ENCODE assay signal across 28 cellular contexts in genomic region chr3:156142649-156143048, GRCh38. TPM values are rescaled to one million over a fixed set of nuclear protein-coding genes. Genes with fewer than 3 reads are reported as not detected.
DNase-seq lines count a peak whose midpoint lies in the region; ATAC-seq and TF ChIP-seq lines count a peak whose summit lies in the region.
"Had no signal": no experiment of that assay in that cellular context is flagged by ENCODE, and none has a peak within 500 bp of the region (broad histone marks: within the 10 kb centered on the region; RNA-seq: fewer than 3 reads in every experiment).

No MANE protein-coding gene starts in this region.

- H3K36me3 Mint-ChIP-seq in GM23338 (ENCODE audit: low read depth), result no peaks in the 10 kb centered on the region
- H3K36me3 Mint-ChIP-seq in activated CD8-positive, alpha-beta T cell treated with anti-CD3 and anti-CD28 coated beads, Interleukin-2, amount 10 ng/mL, durations not matched to agents 7 days and 5 days (ENCODE audit: low read depth), result no peaks in the 10 kb centered on the region
- H3K36me3 Mint-ChIP-seq: brain; naive B cell; stimulated activated effector memory CD8-positive, alpha-beta T cell treated with anti-CD3 and anti-CD28 coated beads, Interleukin-12 subunit alpha, Interleukin-12 subunit beta, amount 100 ng/mL, for 72 hours had no signal

- intact Hi-C loops in testis (cut with DNase I; ENCODE audit: low total_unique reads), result no loop called here

- no peaks in the 10 kb centered on the region for H3K27me3 Mint-ChIP-seq in GM23338 (ENCODE audit: insufficient read depth, low read depth, poor library complexity)
- peaks cover 45% of the 10 kb centered on the region for H3K27me3 Mint-ChIP-seq in activated CD8-positive, alpha-beta T cell treated with anti-CD3 and anti-CD28 coated beads, Interleukin-2, amount 10 ng/mL, durations not matched to agents 7 days and 5 days (ENCODE audit: low read depth)

- ATAC-seq in GM23338, result no peak
- no peak for ATAC-seq in activated CD8-positive, alpha-beta T cell treated with anti-CD3 and anti-CD28 coated beads, Interleukin-2, amount 10 ng/mL, durations not matched to agents 7 days and 5 days
- ATAC-seq: activated CD8-positive, alpha-beta T cell treated with anti-CD3 and anti-CD28 coated beads for 36 hours; activated naive CD8-positive, alpha-beta T cell treated with anti-CD3 and anti-CD28 coated beads, Interleukin-2, amount 50 U/mL, for 24 hours; stimulated activated effector memory CD8-positive, alpha-beta T cell treated with anti-CD3 and anti-CD28 coated beads, Interleukin-12 subunit alpha, Interleukin-12 subunit beta, amount 100 ng/mL, for 72 hours had no signal

- H3K27ac ChIP-seq in GM23338 (ENCODE audit: low read depth) (no peak overlapping the region), smooth muscle cell (ENCODE audit: low read depth) (no peak overlapping the region), testis (no peak overlapping the region)
- H3K27ac ChIP-seq: C4-2B had no signal

- H4K20me1 ChIP-seq in GM23338 (replicated peaks; ENCODE audit: insufficient read depth), result no peaks in the 10 kb centered on the region
- no peaks in the 10 kb centered on the region for H4K20me1 ChIP-seq in smooth muscle cell (ENCODE audit: low read depth)

- WGBS in smooth muscle cell (ENCODE audit: low lambda C conversion rate), result 44% methylated on average over 2 of the region's 2 CpGs
- 67 to 81% methylated on average over 2 of the region's 2 CpGs for WGBS in testis, 2 donors

- H3K9me3 ChIP-seq in adipocyte (ENCODE audit: control insufficient read depth, low read length), result no peaks in the 10 kb centered on the region
- H3K9me3 ChIP-seq in smooth muscle cell (replicated peaks; ENCODE audit: low read depth), result no peaks in the 10 kb centered on the region
- no peaks in the 10 kb centered on the region for H3K9me3 ChIP-seq in testis
- H3K9me3 ChIP-seq: heart left ventricle had no signal

- H3K27ac Mint-ChIP-seq in GM23338, result no peak overlapping the region
- H3K27ac Mint-ChIP-seq in activated CD8-positive, alpha-beta T cell treated with anti-CD3 and anti-CD28 coated beads, Interleukin-2, amount 10 ng/mL, durations not matched to agents 7 days and 5 days, result no peak overlapping the region
- H3K27ac Mint-ChIP-seq: activated CD8-positive, alpha-beta T cell treated with anti-CD3 and anti-CD28 coated beads for 36 hours; activated naive CD8-positive, alpha-beta T cell treated with anti-CD3 and anti-CD28 coated beads, Interleukin-2, amount 50 U/mL, for 24 hours; brain; HFFc6; naive B cell; stimulated activated effector memory CD8-positive, alpha-beta T cell treated with anti-CD3 and anti-CD28 coated beads, Interleukin-12 subunit alpha, Interleukin-12 subunit beta, amount 100 ng/mL, for 72 hours had no signal

- no peak overlapping the region for H3K4me3 Mint-ChIP-seq in GM23338
- no peak overlapping the region for H3K4me3 Mint-ChIP-seq in activated CD8-positive, alpha-beta T cell treated with anti-CD3 and anti-CD28 coated beads, Interleukin-2, amount 10 ng/mL, durations not matched to agents 7 days and 5 days
- H3K4me3 Mint-ChIP-seq: activated CD8-positive, alpha-beta T cell treated with anti-CD3 and anti-CD28 coated beads for 36 hours; activated naive CD8-positive, alpha-beta T cell treated with anti-CD3 and anti-CD28 coated beads, Interleukin-2, amount 50 U/mL, for 24 hours; brain; HFFc6; naive B cell; stimulated activated effector memory CD8-positive, alpha-beta T cell treated with anti-CD3 and anti-CD28 coated beads, Interleukin-12 subunit alpha, Interleukin-12 subunit beta, amount 100 ng/mL, for 72 hours had no signal

- H3K4me3 ChIP-seq in GM23338 (no peak overlapping the region), adipocyte (ENCODE audit: low read length) (no peak overlapping the region), smooth muscle cell (no peak overlapping the region), testis (no peak overlapping the region)

- no peak for TF ChIP-seq CTCF in GM23338 (conservative IDR thresholded peaks at IDR 0.05; ENCODE audit: low read depth in 2 of 2)
- TF ChIP-seq CTCF in smooth muscle cell (IDR thresholded peaks at IDR 0.05; ENCODE audit: borderline replicate concordance, insufficient read depth, poor library complexity, severe bottlenecking), result no peak
- no peak for TF ChIP-seq CTCF in testis (IDR thresholded peaks at IDR 0.05)

- no peaks in the 10 kb centered on the region for H3K9me2 ChIP-seq in GM23338 (ENCODE audit: insufficient read depth)

- POLR2A ChIA-PET in activated CD8-positive, alpha-beta T cell treated with anti-CD3 and anti-CD28 coated beads, Interleukin-2, amount 10 ng/mL, durations not matched to agents 7 days and 5 days (lab: Charles Lee), result no interaction called here

- no peaks in the 10 kb centered on the region for H3K9me3 Mint-ChIP-seq in GM23338
- H3K9me3 Mint-ChIP-seq in activated CD8-positive, alpha-beta T cell treated with anti-CD3 and anti-CD28 coated beads, Interleukin-2, amount 10 ng/mL, durations not matched to agents 7 days and 5 days (ENCODE audit: insufficient read depth), result no peaks in the 10 kb centered on the region
- H3K9me3 Mint-ChIP-seq: activated CD8-positive, alpha-beta T cell treated with anti-CD3 and anti-CD28 coated beads for 36 hours; activated naive CD8-positive, alpha-beta T cell treated with anti-CD3 and anti-CD28 coated beads, Interleukin-2, amount 50 U/mL, for 24 hours; brain; HFFc6; naive B cell; stimulated activated effector memory CD8-positive, alpha-beta T cell treated with anti-CD3 and anti-CD28 coated beads, Interleukin-12 subunit alpha, Interleukin-12 subunit beta, amount 100 ng/mL, for 72 hours had no signal

- DNase-seq in GM23338 (ENCODE audit: low spot score) (no peak), adipocyte (ENCODE audit: low read depth) (no peak), fibroblast of gingiva (ENCODE audit: low read depth) (peak; percentile 55), smooth muscle cell (lab: John Stamatoyannopoulos, UW; ENCODE audit: unreplicated experiment) (no peak), NCI-H146 (lab: John Stamatoyannopoulos, UW) (no peak), testis (no peak)
- DNase-seq in stimulated activated CD4-positive, alpha-beta T cell treated with anti-CD3 and anti-CD28 coated beads, Interleukin-1b, Interleukin-23, amount 100 ng/mL, for 48 hours, result no peak
- DNase-seq in activated CD8-positive, alpha-beta T cell treated with anti-CD3 and anti-CD28 coated beads, Interleukin-2, amount 10 ng/mL, durations not matched to agents 7 days and 5 days, result no peak
- DNase-seq: activated CD4-positive, CD25-positive, alpha-beta regulatory T cell treated with anti-CD3 and anti-CD28 coated beads, Interleukin-2, amount 50 U/mL, for 72 hours; activated CD8-positive, alpha-beta T cell treated with anti-CD3 and anti-CD28 coated beads for 36 hours; activated gamma-delta T cell treated with Interleukin-2 at 50 U/mL for 16 hours; activated naive CD8-positive, alpha-beta T cell treated with anti-CD3 and anti-CD28 coated beads, Interleukin-2, amount 50 U/mL, for 24 hours; Calu3; cortex of kidney; heart left ventricle; HFFc6; IMR-90; left cardiac atrium; naive B cell; NCI-H1105 treated with DMSO at 0.1 percent for 48 hours; NCI-H446 treated with DMSO at 0.1 percent for 48 hours; occipital lobe; SIG-M5; stimulated activated CD4-positive, alpha-beta T cell treated with anti-CD3 and anti-CD28 coated beads, Interleukin-2, amount 100 ng/mL, for 48 hours; T-helper 1 cell had no signal

- CTCF ChIA-PET in activated CD8-positive, alpha-beta T cell treated with anti-CD3 and anti-CD28 coated beads, Interleukin-2, amount 10 ng/mL, durations not matched to agents 7 days and 5 days (lab: Charles Lee), result interaction anchor here (1.1 to 2.0 kb wide), 2 partner anchors 10 to 16 kb away, joined by 3 to 8 read pairs; no protein-coding TSS in a partner anchor

- H2AFZ ChIP-seq in GM23338, result peak overlapping the region; percentile 98
- H2AFZ ChIP-seq in smooth muscle cell (ENCODE audit: low read depth), result peak overlapping the region; percentile 18

- H3K4me1 ChIP-seq in GM23338 (ENCODE audit: insufficient read depth) (no peaks in the 10 kb centered on the region), adipocyte (ENCODE audit: control insufficient read depth, insufficient read depth, low read length) (peaks cover 19% of the 10 kb centered on the region), smooth muscle cell (ENCODE audit: low read depth) (no peaks in the 10 kb centered on the region), testis (no peaks in the 10 kb centered on the region)
- H3K4me1 ChIP-seq: heart left ventricle had no signal

- H3K4me1 Mint-ChIP-seq in GM23338, result no peaks in the 10 kb centered on the region
- H3K4me1 Mint-ChIP-seq in activated CD8-positive, alpha-beta T cell treated with anti-CD3 and anti-CD28 coated beads, Interleukin-2, amount 10 ng/mL, durations not matched to agents 7 days and 5 days (ENCODE audit: low read depth), result no peaks in the 10 kb centered on the region
- H3K4me1 Mint-ChIP-seq: stimulated activated effector memory CD8-positive, alpha-beta T cell treated with anti-CD3 and anti-CD28 coated beads, Interleukin-12 subunit alpha, Interleukin-12 subunit beta, amount 100 ng/mL, for 72 hours had no signal

- H3K27me3 ChIP-seq in GM23338 (ENCODE audit: insufficient read depth), result no peaks in the 10 kb centered on the region
- no peaks in the 10 kb centered on the region for H3K27me3 ChIP-seq in adipocyte (replicated peaks; ENCODE audit: control insufficient read depth, insufficient read depth, low read length)
- H3K27me3 ChIP-seq in smooth muscle cell (ENCODE audit: low read depth), result peaks cover 4% of the 10 kb centered on the region
- no peaks in the 10 kb centered on the region for H3K27me3 ChIP-seq in testis
- H3K27me3 ChIP-seq: heart left ventricle had no signal

- no peaks in the 10 kb centered on the region for H3K79me2 ChIP-seq in GM23338 (replicated peaks; ENCODE audit: insufficient read depth)
- H3K79me2 ChIP-seq in smooth muscle cell (ENCODE audit: low read depth), result no peaks in the 10 kb centered on the region

- H3K9ac ChIP-seq in adipocyte (ENCODE audit: low read length) (peak overlapping the region; percentile 16), smooth muscle cell (ENCODE audit: low read depth) (no peak overlapping the region)

- no peak for TF ChIP-seq POLR2A in testis (IDR thresholded peaks at IDR 0.05)

- no peaks in the 10 kb centered on the region for H3K36me3 ChIP-seq in GM23338 (ENCODE audit: insufficient read depth)
- H3K36me3 ChIP-seq in adipocyte (ENCODE audit: control insufficient read depth, insufficient read depth, low read length, severe bottlenecking), result no peaks in the 10 kb centered on the region
- no peaks in the 10 kb centered on the region for H3K36me3 ChIP-seq in smooth muscle cell (ENCODE audit: low read depth)
- H3K36me3 ChIP-seq in testis (ENCODE audit: low read depth, missing control alignments), result no peaks in the 10 kb centered on the region
- H3K36me3 ChIP-seq: heart left ventricle had no signal

- H3F3A ChIP-seq in GM23338 (replicated peaks; ENCODE audit: low read depth), result no peaks in the 10 kb centered on the region
- H3F3A ChIP-seq in smooth muscle cell (ENCODE audit: low read depth), result no peaks in the 10 kb centered on the region

- H3K4me2 ChIP-seq in GM23338 (no peak overlapping the region), smooth muscle cell (peak overlapping the region; percentile 39)

RNA-seq across cellular contexts. Expression of gene KCNAB1, which starts 22.3 kb away (rescaled TPM):
- total RNA-seq in GM23338 (2014; rRNA removed; shearing (Covaris generic)), result 0.08 and 0.69 TPM in 2 replicates
- 1.3 and 2.6 TPM in 2 replicates for polyA plus RNA-seq in GM23338 (2016; fragmentation: Nextera tagmentation; extraction: Ambion mirVana)
- total RNA-seq in smooth muscle cell, result 0.22 and 0.36 TPM in 2 replicates
- 0.96 and 1.0 TPM in 2 replicates for polyA plus RNA-seq in smooth muscle cell
- 1 to 10 TPM; 3.8 to 5.7 TPM for total RNA-seq in testis
- polyA plus RNA-seq in testis (ENCODE audit: insufficient read depth, low read depth, low replicate concordance), result 8.9 TPM
- under 1 TPM in 1 of 2 experiments, not detected in 1; 0.08 TPM for total RNA-seq in activated CD8-positive, alpha-beta T cell treated with anti-CD3 and anti-CD28 coated beads, Interleukin-2, amount 10 ng/mL, durations not matched to agents 7 days and 5 days
- total RNA-seq: activated CD8-positive, alpha-beta T cell treated with anti-CD3 and anti-CD28 coated beads for 36 hours; HFFc6 had no signal
